In the genomic region with DNA sequence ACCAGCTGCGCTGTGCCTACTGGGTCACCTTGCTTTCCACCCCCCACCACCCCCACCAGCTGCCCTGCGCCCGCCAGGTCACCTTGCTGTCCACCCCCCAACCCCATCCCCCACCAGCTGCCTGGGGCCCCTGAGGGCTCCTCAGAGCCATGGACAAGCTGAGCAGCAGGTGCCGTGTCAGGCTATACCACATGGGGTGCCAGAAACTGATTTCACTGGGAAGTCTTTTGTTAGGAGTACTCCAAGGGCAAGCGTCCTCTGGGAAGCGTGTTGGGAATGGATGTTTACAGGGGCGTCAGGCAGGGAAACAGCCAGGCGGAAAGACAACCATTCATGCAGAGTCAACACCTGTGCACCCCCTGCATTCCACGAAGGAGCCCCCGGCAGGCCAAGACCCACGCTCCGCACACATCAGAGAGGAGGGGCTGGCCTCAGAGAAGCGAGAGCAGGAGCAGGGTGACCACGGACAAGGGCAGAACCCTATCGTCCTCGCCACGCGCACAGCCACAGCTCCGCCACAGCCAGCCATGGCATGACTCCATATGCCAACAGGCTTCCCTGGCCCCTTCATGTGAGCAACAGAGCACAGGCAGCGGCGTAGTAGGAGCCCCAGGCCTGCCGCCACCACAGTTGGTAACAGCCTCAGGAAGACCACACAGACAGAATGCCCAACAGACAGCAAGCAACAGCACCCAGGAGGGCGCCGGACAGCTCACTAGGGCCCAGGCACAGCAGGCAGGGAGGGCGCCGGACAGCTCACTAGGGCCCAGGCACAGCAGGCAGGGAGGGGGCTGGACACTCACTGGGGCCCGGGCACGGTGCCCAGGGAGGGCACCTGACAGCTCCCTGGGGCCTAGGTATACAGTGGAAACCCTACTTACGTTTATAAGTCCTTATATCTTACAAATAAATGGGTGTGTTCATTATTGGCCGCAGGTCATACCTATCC, we compare ENCODE assay signal across 20 cellular contexts.
A peak's percentile ranks its signal among the peaks of the same experiment; 100 is the strongest.
DNase-seq lines count a peak whose midpoint lies in the region; ATAC-seq and TF ChIP-seq lines count a peak whose summit lies in the region.
"Had no signal": no experiment of that assay in that cellular context is flagged by ENCODE, and none has a peak within 500 bp of the region (broad histone marks: within the 10 kb centered on the region; RNA-seq: fewer than 3 reads in every experiment).

No MANE protein-coding gene starts in this region.

- no peak overlapping the region for H3K9ac ChIP-seq in BLaER1
- no peak overlapping the region for H3K9ac ChIP-seq in H9 (ENCODE audit: extremely low read depth, insufficient read length, low read length)
- H3K9ac ChIP-seq: KMS-11 had no signal

- no peak overlapping the region for H4K5ac ChIP-seq in H9 (ENCODE audit: insufficient read length, low read depth, low read length)

- H3K4me3 ChIP-seq in BLaER1 (no peak overlapping the region), spleen (no peak overlapping the region)
- H3K4me3 ChIP-seq: gastroesophageal sphincter had no signal

- CTCF ChIA-PET in activated CD4-positive, alpha-beta T cell treated with anti-CD3 and anti-CD28 coated beads, Interleukin-2, amount 10 ng/mL, durations not matched to agents 7 days and 5 days (lab: Charles Lee): no interaction called here

- no peak overlapping the region for H2AK5ac ChIP-seq in H9 (ENCODE audit: insufficient read length, low read length)

- H2BK20ac ChIP-seq in H9 (ENCODE audit: low read depth, low read length, poor library complexity, severe bottlenecking): no peak overlapping the region

- H3K27me3 ChIP-seq in BLaER1 (no peaks in the 10 kb centered on the region), H9 (ENCODE audit: insufficient read depth, low read length) (no peaks in the 10 kb centered on the region), spleen (replicated peaks in 1 of 7) (no peaks in the 10 kb centered on the region)
- H3K27me3 ChIP-seq: gastroesophageal sphincter had no signal

- H3K4ac ChIP-seq in H9 (ENCODE audit: low read depth, low read length): no peak overlapping the region

- no peak overlapping the region for H2BK120ac ChIP-seq in H9 (ENCODE audit: low read depth, low read length, poor library complexity, severe bottlenecking)

- no peaks in the 10 kb centered on the region for H3K79me1 ChIP-seq in H9 (ENCODE audit: insufficient read depth, low read depth, low read length, poor library complexity, severe bottlenecking)

- no peaks in the 10 kb centered on the region for H3K27me3 Mint-ChIP-seq in H9 (ENCODE audit: low read depth)
- no peaks in the 10 kb centered on the region for H3K27me3 Mint-ChIP-seq in activated CD4-positive, alpha-beta T cell treated with anti-CD3 and anti-CD28 coated beads, Interleukin-2, amount 10 ng/mL, durations not matched to agents 7 days and 5 days
- H3K27me3 Mint-ChIP-seq: activated B cell treated with CpG ODN at 0.5 μM for 24 hours; activated CD4-positive, alpha-beta memory T cell treated with anti-CD3 and anti-CD28 coated beads, Interleukin-2, amount 10 ng/mL, durations not matched to agents 7 days and 5 days had no signal

- WGBS in H9 (ENCODE audit: extremely low coverage, insufficient read length, low lambda C conversion rate): no CpG with 5 or more reads among the region's 30 CpGs
- WGBS in spleen, 5 donors: 90 to 95% (median 92%) methylated on average over 20 to 30 of the region's 30 CpGs

- peak; percentile 79 for ATAC-seq in left ventricle myocardium superior
- ATAC-seq: CD8-positive, alpha-beta T cell; esophagus mucosa; gastroesophageal sphincter had no signal

- H3K27ac Mint-ChIP-seq in H9: peak overlapping the region in 2 of 3 experiments; percentile 77 to 88; a peak in 3 of 7 replicates
- no peak overlapping the region for H3K27ac Mint-ChIP-seq in activated CD4-positive, alpha-beta T cell treated with anti-CD3 and anti-CD28 coated beads, Interleukin-2, amount 10 ng/mL, durations not matched to agents 7 days and 5 days
- H3K27ac Mint-ChIP-seq: activated B cell treated with CpG ODN at 0.5 μM for 24 hours; activated CD4-positive, alpha-beta memory T cell treated with anti-CD3 and anti-CD28 coated beads, Interleukin-2, amount 10 ng/mL, durations not matched to agents 7 days and 5 days; activated naive CD4-positive, alpha-beta T cell treated with anti-CD3 and anti-CD28 coated beads for 36 hours; CD8-positive, alpha-beta T cell; mesothelial cell of epicardium had no signal

- H3K36me3 ChIP-seq in BLaER1: peaks cover 49% of the 10 kb centered on the region
- peaks cover 0 to 26% (median 0%) of the 10 kb centered on the region in 6 donors for H3K36me3 ChIP-seq in spleen

- no peak for TF ChIP-seq POLR2A in spleen (IDR thresholded peaks at IDR 0.05)

- H4K8ac ChIP-seq in H9 (replicated peaks; ENCODE audit: insufficient read length, low read depth, low read length): no peak overlapping the region

- POLR2A ChIA-PET in activated CD4-positive, alpha-beta T cell treated with anti-CD3 and anti-CD28 coated beads, Interleukin-2, amount 10 ng/mL, durations not matched to agents 7 days and 5 days (lab: Charles Lee): no interaction called here

- no peak for DNase-seq in H9
- DNase-seq in NCI-H345 treated with DMSO at 0.1 percent for 48 hours (lab: John Stamatoyannopoulos, UW; ENCODE audit: unreplicated experiment): peak; percentile 86
- DNase-seq in left ventricle myocardium superior: peak; percentile 58
- DNase-seq in spleen: no peak
- DNase-seq in activated CD4-positive, alpha-beta T cell treated with anti-CD3 and anti-CD28 coated beads, Interleukin-2, amount 10 ng/mL, durations not matched to agents 7 days and 5 days: no peak
- DNase-seq in pons (ENCODE audit: low spot score): no peak
- DNase-seq in SIG-M5 treated with dmso at 0.1 percent for 504 hours (lab: John Stamatoyannopoulos, UW; ENCODE audit: unreplicated experiment): no peak
- DNase-seq: activated B cell treated with CpG ODN at 0.5 μM for 24 hours; activated CD4-positive, alpha-beta memory T cell treated with anti-CD3 and anti-CD28 coated beads, Interleukin-2, amount 10 ng/mL, durations not matched to agents 7 days and 5 days; activated naive CD4-positive, alpha-beta T cell treated with anti-CD3 and anti-CD28 coated beads for 36 hours; activated T-cell treated with anti-CD3 and anti-CD28 coated beads, Interleukin-2, amount 50 U/mL, for 1 hour; CD8-positive, alpha-beta T cell; effector CD4-positive, alpha-beta T cell; GOT3 had no signal

- H3K23ac ChIP-seq in H9 (ENCODE audit: insufficient read length, low read depth, low read length): no peak overlapping the region

- no peak overlapping the region for H3K27ac ChIP-seq in BLaER1
- H3K27ac ChIP-seq in H9 (ENCODE audit: insufficient read length, low read depth, low read length): no peak overlapping the region
- peak overlapping the region in 1 of 8 donors; percentile 44 for H3K27ac ChIP-seq in spleen
- H3K27ac ChIP-seq: gastroesophageal sphincter, KMS-11 had no signal

- no peak overlapping the region for H2BK5ac ChIP-seq in H9 (ENCODE audit: insufficient read length, low read length)

- H4K20me1 ChIP-seq in BLaER1: peaks cover 98% of the 10 kb centered on the region
- no peaks in the 10 kb centered on the region for H4K20me1 ChIP-seq in H9 (ENCODE audit: control insufficient read depth, insufficient read depth, insufficient read length)

- intact Hi-C loops in left ventricle myocardium superior (cut with micrococcal nuclease) (no loop called here), spleen (cut with DNase I; ENCODE audit: low total_unique reads) (no loop called here)

- H2BK12ac ChIP-seq in H9 (ENCODE audit: insufficient read length, low read depth, low read length): no peak overlapping the region

- TF ChIP-seq CTCF in H9 (conservative IDR thresholded peaks at IDR 0.05): no peak
- no peak for TF ChIP-seq CTCF in spleen (IDR thresholded peaks at IDR 0.05 in 8 of 11, conservative IDR thresholded peaks at IDR 0.05 in 3 of 11)

- H3K9me3 Mint-ChIP-seq in H9: no peaks in the 10 kb centered on the region
- no peaks in the 10 kb centered on the region for H3K9me3 Mint-ChIP-seq in activated CD4-positive, alpha-beta T cell treated with anti-CD3 and anti-CD28 coated beads, Interleukin-2, amount 10 ng/mL, durations not matched to agents 7 days and 5 days
- H3K9me3 Mint-ChIP-seq: activated B cell treated with CpG ODN at 0.5 μM for 24 hours; activated CD4-positive, alpha-beta memory T cell treated with anti-CD3 and anti-CD28 coated beads, Interleukin-2, amount 10 ng/mL, durations not matched to agents 7 days and 5 days; activated naive CD4-positive, alpha-beta T cell treated with anti-CD3 and anti-CD28 coated beads for 36 hours; CD8-positive, alpha-beta T cell; mesothelial cell of epicardium; nephron had no signal

- H3K18ac ChIP-seq in H9 (ENCODE audit: insufficient read length, low read depth, low read length): no peak overlapping the region

- no peak overlapping the region for H2AFZ ChIP-seq in H9 (ENCODE audit: low read length)

- no peak overlapping the region for H3T11ph ChIP-seq in H9 (ENCODE audit: low read length)

- no peaks in the 10 kb centered on the region for H3K23me2 ChIP-seq in H9 (ENCODE audit: insufficient read length, low read depth, low read length, poor library complexity, severe bottlenecking)

- H3K9me3 ChIP-seq in BLaER1: no peaks in the 10 kb centered on the region
- no peaks in the 10 kb centered on the region for H3K9me3 ChIP-seq in H9 (ENCODE audit: control insufficient read depth, low read depth, low read length)
- no peaks in the 10 kb centered on the region for H3K9me3 ChIP-seq in spleen
- H3K9me3 ChIP-seq: gastroesophageal sphincter had no signal

- H3K14ac ChIP-seq in H9 (ENCODE audit: insufficient read depth, low read length): peak overlapping the region; percentile 34; the same call in 1 of the 2 replicates

- H3K56ac ChIP-seq in H9 (ENCODE audit: insufficient read length, low read depth, low read length): no peak overlapping the region

- H3K4me3 Mint-ChIP-seq in H9: no peak overlapping the region
- H3K4me3 Mint-ChIP-seq in activated CD4-positive, alpha-beta T cell treated with anti-CD3 and anti-CD28 coated beads, Interleukin-2, amount 10 ng/mL, durations not matched to agents 7 days and 5 days: no peak overlapping the region
- H3K4me3 Mint-ChIP-seq: activated B cell treated with CpG ODN at 0.5 μM for 24 hours; activated CD4-positive, alpha-beta memory T cell treated with anti-CD3 and anti-CD28 coated beads, Interleukin-2, amount 10 ng/mL, durations not matched to agents 7 days and 5 days; activated naive CD4-positive, alpha-beta T cell treated with anti-CD3 and anti-CD28 coated beads for 36 hours; CD8-positive, alpha-beta T cell; mesothelial cell of epicardium; nephron had no signal

- H2BK15ac ChIP-seq in H9 (ENCODE audit: low read depth, low read length): no peak overlapping the region

- H3K36me3 Mint-ChIP-seq in H9 (ENCODE audit: insufficient read depth in 1 of 3, low read depth in 3 of 3): peaks cover 0 to 4% (median 0%) of the 10 kb centered on the region in 3 experiments; a peak in 3 of 7 replicates
- H3K36me3 Mint-ChIP-seq in activated CD4-positive, alpha-beta T cell treated with anti-CD3 and anti-CD28 coated beads, Interleukin-2, amount 10 ng/mL, durations not matched to agents 7 days and 5 days (ENCODE audit: low read depth): no peaks in the 10 kb centered on the region
- H3K36me3 Mint-ChIP-seq: mesothelial cell of epicardium had no signal

- peak overlapping the region; percentile 47 for H3K4me2 ChIP-seq in BLaER1
- H3K4me2 ChIP-seq in H9 (ENCODE audit: insufficient read depth, insufficient read length, low read length): no peak overlapping the region
- H3K4me2 ChIP-seq: KMS-11 had no signal

- no peak overlapping the region for H4K91ac ChIP-seq in H9 (ENCODE audit: insufficient read length, low read depth, low read length)

- peaks cover 96% of the 10 kb centered on the region for H3K4me1 ChIP-seq in BLaER1
- H3K4me1 ChIP-seq in H9 (ENCODE audit: insufficient read depth, low read length): no peaks in the 10 kb centered on the region
- H3K4me1 ChIP-seq in spleen: peaks cover 0 to 35% (median 13%) of the 10 kb centered on the region in 6 donors
- H3K4me1 ChIP-seq: gastroesophageal sphincter had no signal

- no peaks in the 10 kb centered on the region for H3K79me2 ChIP-seq in H9 (ENCODE audit: insufficient read depth, low read length)

- peaks cover 5 to 8% of the 10 kb centered on the region in 2 experiments for H3K4me1 Mint-ChIP-seq in H9
- H3K4me1 Mint-ChIP-seq in activated CD4-positive, alpha-beta T cell treated with anti-CD3 and anti-CD28 coated beads, Interleukin-2, amount 10 ng/mL, durations not matched to agents 7 days and 5 days: peaks cover 10% of the 10 kb centered on the region
- H3K4me1 Mint-ChIP-seq: activated CD4-positive, alpha-beta memory T cell treated with anti-CD3 and anti-CD28 coated beads, Interleukin-2, amount 10 ng/mL, durations not matched to agents 7 days and 5 days had no signal

Comparison
In these comparisons a context has a peak if more than half of its experiments do, and no peak if none do; other contexts are left out.
1. DNase-seq: peak in NCI-H345 treated with DMSO at 0.1 percent for 48 hours (single experiment) and left ventricle myocardium superior (single experiment); none in H9 (single experiment), spleen (single experiment), activated CD4-positive, alpha-beta T cell treated with anti-CD3 and anti-CD28 coated beads, Interleukin-2, amount 10 ng/mL, durations not matched to agents 7 days and 5 days (single experiment), pons (single experiment) and SIG-M5 treated with dmso at 0.1 percent for 504 hours (single experiment).